Comparison of ENCODE assay signal across 12 cellular contexts in genomic region chr16:56907401-56907800, GRCh38. TPM values are rescaled to one million over a fixed set of nuclear protein-coding genes. Genes with fewer than 3 reads are reported as not detected.
"Had no signal": no experiment of that assay in that cellular context is flagged by ENCODE, and none has a peak within 500 bp of the region (broad histone marks: within the 10 kb centered on the region; RNA-seq: fewer than 3 reads in every experiment).

No MANE protein-coding gene starts in this region.

- H3K27ac ChIP-seq: GM23248, KMS-11 had no signal

- DNase-seq: GM23248, GOT3, H7, HFFc6, KBM-7 had no signal

- H3K9me3 Mint-ChIP-seq: HFFc6 had no signal

- H3K9me3 ChIP-seq: HAP-1 had no signal

- H3K27me3 Mint-ChIP-seq: IgD-negative memory B cell had no signal

- H3K27ac Mint-ChIP-seq: HFFc6 had no signal

- ATAC-seq: HCT116 had no signal

- FAIRE-seq: HTR-8/SVneo had no signal

- H3K4me3 Mint-ChIP-seq: HFFc6 had no signal

- H2AFZ ChIP-seq: GM23248 had no signal

- H3K4me2 ChIP-seq: KMS-11 had no signal

- H3K9ac ChIP-seq: GM23248, KMS-11 had no signal

- H3K36me3 ChIP-seq: HAP-1 had no signal

- H3K4me3 ChIP-seq: GM23248, HAP-1 had no signal

RNA-seq across cellular contexts. Expression of gene SLC12A3, which starts 42.4 kb away (rescaled TPM):
- total RNA-seq: GM23248, H4, H7, HFFc6, HT-29 had no signal
- polyA plus RNA-seq: GM23248 had no signal

RNA-seq across cellular contexts. Expression of gene CETP, which starts 54.3 kb away (rescaled TPM):
- total RNA-seq: GM23248, H4, H7, HFFc6, HT-29 had no signal
- polyA plus RNA-seq: GM23248 had no signal
